14 cellular contexts compared by ENCODE assay signal in genomic region chr3:143172313-143173054, GRCh38. TPM values are rescaled to one million over a fixed set of nuclear protein-coding genes. Genes with fewer than 3 reads are reported as not detected.
DNase-seq lines count a peak whose midpoint lies in the region; ATAC-seq and TF ChIP-seq lines count a peak whose summit lies in the region.
"Had no signal": no experiment of that assay in that cellular context is flagged by ENCODE, and none has a peak within 500 bp of the region (broad histone marks: within the 10 kb centered on the region; RNA-seq: fewer than 3 reads in every experiment).

No MANE protein-coding gene starts in this region.

- H3K4me1 Mint-ChIP-seq in stimulated activated naive CD8-positive, alpha-beta T cell treated with anti-CD3 and anti-CD28 coated beads, Interleukin-15, Interleukin-2, amounts not matched to agents 100 ng/mL and 50 ng/mL, for 24 hours (ENCODE audit: low read depth), result peaks cover 77% of the 10 kb centered on the region
- peaks cover 49% of the 10 kb centered on the region for H3K4me1 Mint-ChIP-seq in activated B cell treated with CpG ODN at 0.5 μM for 24 hours

- H2BK12ac ChIP-seq in mesenchymal stem cell (ENCODE audit: low read length in 2 of 2), result peak overlapping the region in 1 of 2 experiments; percentile 90

- H3K4me1 ChIP-seq in mesenchymal stem cell (ENCODE audit: control insufficient read depth, insufficient read depth, low read depth, low read length), result peaks cover 3% of the 10 kb centered on the region
- peaks cover 26% of the 10 kb centered on the region for H3K4me1 ChIP-seq in thymus (ENCODE audit: control insufficient read depth, insufficient read depth, low read length)

- peak overlapping the region; percentile 73 for H3K27ac Mint-ChIP-seq in stimulated activated naive CD8-positive, alpha-beta T cell treated with anti-CD3 and anti-CD28 coated beads, Interleukin-15, Interleukin-2, amounts not matched to agents 100 ng/mL and 50 ng/mL, for 24 hours
- H3K27ac Mint-ChIP-seq in activated B cell treated with CpG ODN at 0.5 μM for 24 hours, result no peak overlapping the region

- peaks cover 20% of the 10 kb centered on the region for H3K36me3 Mint-ChIP-seq in stimulated activated naive CD8-positive, alpha-beta T cell treated with anti-CD3 and anti-CD28 coated beads, Interleukin-15, Interleukin-2, amounts not matched to agents 100 ng/mL and 50 ng/mL, for 24 hours (ENCODE audit: low read depth)
- peaks cover 6% of the 10 kb centered on the region for H3K36me3 Mint-ChIP-seq in activated B cell treated with CpG ODN at 0.5 μM for 24 hours (ENCODE audit: low read depth)

- no peak overlapping the region for H3K9ac ChIP-seq in mesenchymal stem cell (ENCODE audit: low read length)

- H3K27me3 Mint-ChIP-seq in stimulated activated naive CD8-positive, alpha-beta T cell treated with anti-CD3 and anti-CD28 coated beads, Interleukin-15, Interleukin-2, amounts not matched to agents 100 ng/mL and 50 ng/mL, for 24 hours, result no peaks in the 10 kb centered on the region
- no peaks in the 10 kb centered on the region for H3K27me3 Mint-ChIP-seq in activated B cell treated with CpG ODN at 0.5 μM for 24 hours

- ATAC-seq in stimulated activated naive CD8-positive, alpha-beta T cell treated with anti-CD3 and anti-CD28 coated beads, Interleukin-15, Interleukin-2, amounts not matched to agents 100 U/mL and 50 U/mL, for 24 hours, result no peak
- ATAC-seq in activated B cell treated with CpG ODN at 0.5 μM for 24 hours (ENCODE audit: low read depth), result peak; percentile 31
- no peak for ATAC-seq in HG03196 (IDR thresholded peaks at IDR 0.05; ENCODE audit: unreplicated experiment)
- ATAC-seq: foreskin keratinocyte had no signal

- H3K27me3 ChIP-seq in mesenchymal stem cell (ENCODE audit: control insufficient read depth in 1 of 2, insufficient read depth in 1 of 2, low read length in 2 of 2) (no peaks in the 10 kb centered on the region), thymus (ENCODE audit: control insufficient read depth, insufficient read depth) (no peaks in the 10 kb centered on the region)
- H3K27me3 ChIP-seq: foreskin keratinocyte, ovary, Peyer's patch had no signal

- no peak for TF ChIP-seq CTCF in activated B cell treated with CpG ODN at 0.5 μM for 24 hours (IDR thresholded peaks at IDR 0.05)

- H2BK15ac ChIP-seq in mesenchymal stem cell (ENCODE audit: low read depth, poor library complexity, severe bottlenecking), result no peak overlapping the region

- H3K9me3 Mint-ChIP-seq in stimulated activated naive CD8-positive, alpha-beta T cell treated with anti-CD3 and anti-CD28 coated beads, Interleukin-15, Interleukin-2, amounts not matched to agents 100 ng/mL and 50 ng/mL, for 24 hours, result peaks cover 22% of the 10 kb centered on the region
- peaks cover 13% of the 10 kb centered on the region for H3K9me3 Mint-ChIP-seq in activated B cell treated with CpG ODN at 0.5 μM for 24 hours

- H3K27ac ChIP-seq in mesenchymal stem cell (ENCODE audit: low read length, poor library complexity, severe bottlenecking) (peak overlapping the region; percentile 38), thymus (ENCODE audit: low read depth) (peak overlapping the region; percentile 95)
- H3K27ac ChIP-seq: foreskin keratinocyte, ovary had no signal

- peak overlapping the region; percentile 5 for H4K91ac ChIP-seq in mesenchymal stem cell (ENCODE audit: low read length)

- no peak for DNase-seq in stimulated activated naive CD8-positive, alpha-beta T cell treated with anti-CD3 and anti-CD28 coated beads, Interleukin-15, Interleukin-2, amounts not matched to agents 100 U/mL and 50 U/mL, for 24 hours
- DNase-seq in activated B cell treated with CpG ODN at 0.5 μM for 24 hours (no peak), mesenchymal stem cell (no peak), SHP77 (lab: John Stamatoyannopoulos, UW) (no peak)
- no peak for DNase-seq in stimulated activated CD4-positive, alpha-beta T cell treated with anti-CD3 and anti-CD28 coated beads, Interleukin-1b, Interleukin-23, amount 100 ng/mL, for 48 hours
- DNase-seq: foreskin keratinocyte, Karpas-422, NCI-H1436 treated with DMSO at 0.1 percent for 48 hours, NCI-H446, ovary, Peyer's patch had no signal

- no peak overlapping the region for H3K4me2 ChIP-seq in mesenchymal stem cell (ENCODE audit: low read length, poor library complexity, severe bottlenecking)

- H3K36me3 ChIP-seq in mesenchymal stem cell (ENCODE audit: control insufficient read depth in 1 of 2, insufficient read depth in 2 of 2, low read depth in 1 of 2, low read length in 2 of 2) (no peaks in the 10 kb centered on the region), thymus (ENCODE audit: control insufficient read depth, insufficient read depth) (no peaks in the 10 kb centered on the region)
- H3K36me3 ChIP-seq: ovary, Peyer's patch had no signal

- peaks cover 3% of the 10 kb centered on the region for H3K9me3 ChIP-seq in mesenchymal stem cell (ENCODE audit: control insufficient read depth, low read length)
- H3K9me3 ChIP-seq in thymus (ENCODE audit: control insufficient read depth), result no peaks in the 10 kb centered on the region
- H3K9me3 ChIP-seq: ovary had no signal

- POLR2A ChIA-PET in activated B cell treated with CpG ODN at 0.5 μM for 24 hours (lab: Charles Lee), result no interaction called here

- 85% methylated on average over 5 of the region's 6 CpGs for WGBS in mesenchymal stem cell
- 61% methylated on average over 6 of the region's 6 CpGs for WGBS in thymus

- H3K79me1 ChIP-seq in mesenchymal stem cell (replicated peaks; ENCODE audit: low read length, poor library complexity, severe bottlenecking), result no peaks in the 10 kb centered on the region

- H2BK120ac ChIP-seq in mesenchymal stem cell (ENCODE audit: low read depth, low read length), result no peak overlapping the region

- no peak overlapping the region for H3K4me3 ChIP-seq in mesenchymal stem cell (ENCODE audit: insufficient read depth in 1 of 2, low read depth in 1 of 2, low read length in 2 of 2)
- peak overlapping the region; percentile 42 for H3K4me3 ChIP-seq in thymus (ENCODE audit: low read length)
- H3K4me3 ChIP-seq: ovary, Peyer's patch had no signal

- peak overlapping the region in 1 of 2 experiments; percentile 42 for H3K4ac ChIP-seq in mesenchymal stem cell (ENCODE audit: low read depth in 1 of 2, low read length in 2 of 2)

- no peak overlapping the region for H2AFZ ChIP-seq in mesenchymal stem cell (ENCODE audit: low read depth, low read length)

- intact Hi-C loops in activated B cell treated with CpG ODN at 0.5 μM for 24 hours (cut with micrococcal nuclease), result no loop called here

- CTCF ChIA-PET in activated B cell treated with CpG ODN at 0.5 μM for 24 hours (lab: Charles Lee), result no interaction called here

- no peak overlapping the region for H3K23ac ChIP-seq in mesenchymal stem cell (ENCODE audit: low read length in 2 of 2)

- peak overlapping the region in 1 of 2 experiments; percentile 58 for H3K14ac ChIP-seq in mesenchymal stem cell (ENCODE audit: low read length in 2 of 2)

- H3K18ac ChIP-seq in mesenchymal stem cell (ENCODE audit: low read depth in 1 of 2, low read length in 2 of 2), result peak overlapping the region; percentile 76 to 85

- H2AK5ac ChIP-seq in mesenchymal stem cell (ENCODE audit: low read length, severe bottlenecking), result no peak overlapping the region

- H4K8ac ChIP-seq in mesenchymal stem cell (ENCODE audit: low read length), result no peak overlapping the region

- no peak overlapping the region for H2BK5ac ChIP-seq in mesenchymal stem cell (ENCODE audit: low read depth, low read length, poor library complexity, severe bottlenecking)

- peak overlapping the region; percentile 49 for H3K4me3 Mint-ChIP-seq in stimulated activated naive CD8-positive, alpha-beta T cell treated with anti-CD3 and anti-CD28 coated beads, Interleukin-15, Interleukin-2, amounts not matched to agents 100 ng/mL and 50 ng/mL, for 24 hours
- H3K4me3 Mint-ChIP-seq in activated B cell treated with CpG ODN at 0.5 μM for 24 hours, result no peak overlapping the region

RNA-seq across cellular contexts. Expression of gene CHST2, which starts 52.9 kb away (rescaled TPM):
- total RNA-seq in activated B cell treated with CpG ODN at 0.5 μM for 24 hours, result 11.8 and 12.3 TPM in 2 replicates
- polyA plus RNA-seq in mesenchymal stem cell (2013, experiment 1 of 2), result 42.8 TPM
- 43.5 TPM for polyA plus RNA-seq in mesenchymal stem cell (2013, experiment 2 of 2)
- polyA plus RNA-seq in thymus, result 16.5 TPM
